8 cellular contexts compared by ENCODE assay signal in the genomic region with DNA sequence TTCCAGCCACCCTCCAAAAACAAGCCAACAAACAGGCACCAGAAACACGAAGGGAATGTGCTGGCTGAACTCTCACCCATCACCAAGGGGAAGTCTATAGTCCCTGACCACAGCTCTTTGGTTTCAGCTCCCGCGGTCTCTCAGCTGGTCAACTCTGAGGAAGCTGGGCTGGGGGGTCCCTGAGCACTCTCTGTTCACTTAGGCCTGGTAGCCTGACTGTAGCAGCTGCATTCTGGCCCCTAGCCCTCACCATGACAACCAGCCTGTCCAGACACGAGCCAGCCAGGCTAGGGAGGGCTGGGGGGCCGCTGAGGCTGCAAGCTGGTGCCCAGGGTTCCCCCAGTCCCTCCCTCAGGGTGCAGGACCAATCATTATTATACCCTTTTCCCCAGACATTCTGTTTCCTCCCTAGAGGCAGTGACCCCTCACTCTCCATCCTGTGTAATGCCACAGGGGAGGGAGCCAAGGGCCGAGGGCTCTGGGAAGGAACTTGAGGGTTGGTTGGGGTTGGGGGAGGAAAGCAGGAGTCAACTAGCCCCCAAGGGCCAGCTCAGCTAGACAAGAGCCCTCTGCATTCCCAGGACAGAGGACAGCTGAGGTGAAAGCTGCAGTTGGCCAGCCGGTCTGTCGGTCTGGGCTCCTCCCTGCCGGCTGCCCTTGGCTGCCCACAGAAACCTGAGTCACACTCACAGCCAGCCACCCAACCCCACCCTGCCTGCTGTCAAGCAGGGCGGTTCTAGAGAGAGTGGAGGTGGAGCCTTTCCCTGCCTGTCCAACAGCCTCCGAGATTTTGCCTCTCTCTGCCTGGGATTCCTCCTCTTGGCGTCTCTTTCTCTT. TPM values are rescaled to one million over a fixed set of nuclear protein-coding genes. Genes with fewer than 3 reads are reported as not detected.
DNase-seq lines count a peak whose midpoint lies in the region; ATAC-seq and TF ChIP-seq lines count a peak whose summit lies in the region.

No MANE protein-coding gene starts in this region.

- peaks cover 22% of the 10 kb centered on the region for H3K4me1 Mint-ChIP-seq in Calu3 (ENCODE audit: low read depth, unreplicated experiment)

- peaks cover 0 to 20% of the 10 kb centered on the region in 2 donors for H3K4me1 ChIP-seq in esophagus (ENCODE audit: control insufficient read depth in 2 of 2, insufficient read depth in 2 of 2, low read length in 1 of 2)

- peaks cover 36% of the 10 kb centered on the region for H3K36me3 Mint-ChIP-seq in Calu3 (ENCODE audit: insufficient read depth, unreplicated experiment)

- H3K27me3 ChIP-seq in esophagus (ENCODE audit: control insufficient read depth in 1 of 2, insufficient read depth in 2 of 2, low read length in 2 of 2), result no peaks in the 10 kb centered on the region

- DNase-seq in Calu3, result peak; percentile 94
- peak; percentile 89 for DNase-seq in HuH-7.5 (ENCODE audit: low spot score)
- peak; percentile 95 for DNase-seq in OCI-M1 (lab: John Stamatoyannopoulos, UW)
- DNase-seq in activated T-cell treated with anti-CD3 and anti-CD28 coated beads, Interleukin-2, amount 50 U/mL, for 48 hours, result peak; percentile 82 to 86
- DNase-seq in myocyte (ENCODE audit: low read depth), result peak; percentile 99
- peak; percentile 22 to 55 (median 34) for DNase-seq in stimulated activated naive CD4-positive, alpha-beta T cell (lab: John Stamatoyannopoulos, UW)

- intact Hi-C loops in Calu3 (cut with micrococcal nuclease; ENCODE audit: unreplicated experiment), result loop anchor here (5.0 kb wide), 1 partner anchor 147 kb away; no protein-coding TSS in a partner anchor

- 15 to 18% methylated on average over 12 of the region's 12 CpGs for WGBS in esophagus, 2 donors

- no peaks in the 10 kb centered on the region for H3K36me3 ChIP-seq in esophagus (ENCODE audit: control insufficient read depth in 2 of 2, insufficient read depth in 2 of 2, low read length in 1 of 2)

- peak overlapping the region; percentile 100 for H3K4me3 Mint-ChIP-seq in Calu3 (ENCODE audit: low read depth, unreplicated experiment)

- H3K9me3 ChIP-seq in esophagus (ENCODE audit: control insufficient read depth in 2 of 2, insufficient read depth in 1 of 2, low read depth in 1 of 2, low read length in 1 of 2), result no peaks in the 10 kb centered on the region

- H3K9me3 Mint-ChIP-seq in Calu3 (ENCODE audit: low read depth, unreplicated experiment), result no peaks in the 10 kb centered on the region

- CTCF ChIA-PET in Calu3 (lab: Charles Lee), result interaction anchor here (0.5 to 3.9 kb wide), 12 partner anchors 11 to 150 kb away, joined by 3 to 50 read pairs (median 5); partner anchors contain the start of gene THRAP3

- no peak overlapping the region for H3K4me3 ChIP-seq in esophagus (ENCODE audit: low read depth in 1 of 2, low read length in 2 of 2)

- peak overlapping the region; percentile 98 for H3K27ac Mint-ChIP-seq in Calu3 (ENCODE audit: unreplicated experiment)

- H3K27me3 Mint-ChIP-seq in Calu3 (ENCODE audit: unreplicated experiment), result no peaks in the 10 kb centered on the region

- H3K27ac ChIP-seq in esophagus (ENCODE audit: low read depth in 2 of 2, low read length in 1 of 2), result peak overlapping the region; percentile 96 to 100

- BruUV-seq in Calu3 (replicated peaks; lab: Mats Ljungman, UMichigan), result no TSS peak

- peak; percentile 39 for ATAC-seq in GM21515 (IDR thresholded peaks at IDR 0.05; ENCODE audit: unreplicated experiment)

- no peak for TF ChIP-seq CTCF in Calu3 (IDR thresholded peaks at IDR 0.05; ENCODE audit: unreplicated experiment)

RNA-seq across cellular contexts. Expression of gene TRAPPC3, which starts 1.2 kb away (rescaled TPM):
- total RNA-seq in Calu3 (2022) (70.3 and 71.5 TPM in 2 replicates), myocyte (82.4 and 93.9 TPM in 2 replicates)
- polyA plus RNA-seq in esophagus, result 10 to 100 TPM; 38.2 to 77.1 TPM
- 133 TPM for polyA plus RNA-seq in myocyte (2012)

RNA-seq across cellular contexts. Expression of gene MAP7D1, which starts 5.4 kb away (rescaled TPM):
- total RNA-seq in Calu3 (2022) (96.2 and 98.3 TPM in 2 replicates), myocyte (733 and 867 TPM in 2 replicates)
- polyA plus RNA-seq in esophagus, result 10 to 100 TPM; 33.1 to 55.3 TPM
- polyA plus RNA-seq in myocyte (2012), result 256 TPM

RNA-seq across cellular contexts. Expression of gene COL8A2, which starts 25.5 kb away (rescaled TPM):
- 0.07 TPM in 1 of 2 replicates, not detected in the other for total RNA-seq in Calu3 (2022)
- 1 to 10 TPM; 2.0 to 2.9 TPM for polyA plus RNA-seq in esophagus
- total RNA-seq in myocyte, result 3.2 and 3.9 TPM in 2 replicates
- 38.5 TPM for polyA plus RNA-seq in myocyte (2012)

Comparison
In these comparisons a context has a peak if more than half of its experiments do, and no peak if none do; other contexts are left out.
1. DNase-seq: peak in every context shown above with its lines; median percentile 99 in myocyte; 95 in OCI-M1; 94 in Calu3; 89 in HuH-7.5; 84 in activated T-cell treated with anti-CD3 and anti-CD28 coated beads, Interleukin-2, amount 50 U/mL, for 48 hours; 34 in stimulated activated naive CD4-positive, alpha-beta T cell.